ENCODE assay signal across 17 cellular contexts in genomic region chr10:13276749-13277394, GRCh38. TPM values are rescaled to one million over a fixed set of nuclear protein-coding genes. Genes with fewer than 3 reads are reported as not detected.
DNase-seq lines count a peak whose midpoint lies in the region; ATAC-seq and TF ChIP-seq lines count a peak whose summit lies in the region.
"Had no signal": no experiment of that assay in that cellular context is flagged by ENCODE, and none has a peak within 500 bp of the region (broad histone marks: within the 10 kb centered on the region; RNA-seq: fewer than 3 reads in every experiment).

No MANE protein-coding gene starts in this region.

- H3K27me3 Mint-ChIP-seq in activated CD4-positive, alpha-beta memory T cell treated with anti-CD3 and anti-CD28 coated beads for 36 hours, result no peaks in the 10 kb centered on the region
- H3K27me3 Mint-ChIP-seq in natural killer cell (ENCODE audit: low read depth in 2 of 2), result no peaks in the 10 kb centered on the region

- H3K4me3 ChIP-seq in BJ (ENCODE audit: low read depth, low read length), result no peak overlapping the region
- H3K4me3 ChIP-seq in PC-9, result no peak overlapping the region
- H3K4me3 ChIP-seq: BLaER1 had no signal

- H3K27me3 ChIP-seq in BJ (ENCODE audit: control insufficient read depth, insufficient read depth, low read length) (no peaks in the 10 kb centered on the region), PC-9 (ENCODE audit: insufficient read depth, low read depth) (no peaks in the 10 kb centered on the region)
- H3K27me3 ChIP-seq: BLaER1 had no signal

- H3K9me3 Mint-ChIP-seq in activated CD4-positive, alpha-beta memory T cell treated with anti-CD3 and anti-CD28 coated beads for 36 hours, result no peaks in the 10 kb centered on the region
- H3K9me3 Mint-ChIP-seq in natural killer cell, result no peaks in the 10 kb centered on the region

- CTCF ChIA-PET in BJ (lab: Yijun Ruan, JAX) (interaction anchor here (1.0 kb wide), 1 partner anchor 10 kb away, joined by 3 read pairs; no protein-coding TSS in a partner anchor), PC-9 (lab: Charles Lee) (interaction anchor here (0.6 to 0.7 kb wide), 2 partner anchors 41 to 71 kb away, joined by 5 to 8 read pairs; no protein-coding TSS in a partner anchor)
- CTCF ChIA-PET in activated CD4-positive, alpha-beta memory T cell treated with anti-CD3 and anti-CD28 coated beads for 36 hours (lab: Charles Lee), result interaction anchor here (0.6 kb wide), 1 partner anchor 817 kb away, joined by 3 read pairs; no protein-coding TSS in a partner anchor

- DNase-seq in BJ (ENCODE audit: low read depth) (no peak), PC-9 (no peak), dermis microvascular lymphatic vessel endothelial cell (ENCODE audit: low read depth in 2 of 2) (peak; percentile 11 to 18), myocyte (ENCODE audit: low read depth) (peak; percentile 12), left colon (no peak), natural killer cell (no peak)
- DNase-seq in activated CD4-positive, alpha-beta memory T cell treated with anti-CD3 and anti-CD28 coated beads for 36 hours, result no peak
- DNase-seq: activated CD4-positive, alpha-beta T cell treated with anti-CD3 and anti-CD28 coated beads, Interleukin-2, amount 50 U/mL, for 1 hour; DMS79 treated with DMSO at 0.1 percent for 48 hours; GOT3; NCI-H2171; retina; stimulated activated CD4-positive, alpha-beta T cell treated with anti-CD3 and anti-CD28 coated beads, Interleukin-4, amount 100 ng/mL, for 4 hours; stimulated activated naive CD4-positive, alpha-beta T cell had no signal

- POLR2A ChIA-PET in BJ (lab: Charles Lee) (no interaction called here), PC-9 (lab: Charles Lee; ENCODE audit: unreplicated experiment) (no interaction called here)
- POLR2A ChIA-PET in activated CD4-positive, alpha-beta memory T cell treated with anti-CD3 and anti-CD28 coated beads for 36 hours (lab: Charles Lee), result no interaction called here

- H3K36me3 ChIP-seq in BJ (ENCODE audit: control insufficient read depth, insufficient read depth, low read length) (no peaks in the 10 kb centered on the region), PC-9 (ENCODE audit: low read depth) (no peaks in the 10 kb centered on the region)

- ATAC-seq in left colon, result no peak
- no peak for ATAC-seq in GM21786 (IDR thresholded peaks at IDR 0.05; ENCODE audit: unreplicated experiment)
- no peak for ATAC-seq in natural killer cell

- intact Hi-C loops in PC-9 (cut with micrococcal nuclease; ENCODE audit: unreplicated experiment), result no loop called here
- intact Hi-C loops in left colon (cut with DNase I, micrococcal nuclease), result no loop called here
- intact Hi-C loops in activated CD4-positive, alpha-beta memory T cell treated with anti-CD3 and anti-CD28 coated beads for 36 hours (cut with micrococcal nuclease), result no loop called here
- intact Hi-C loops in natural killer cell (cut with micrococcal nuclease), result no loop called here

- no peaks in the 10 kb centered on the region for H3F3A ChIP-seq in PC-9 (ENCODE audit: insufficient read depth, low read depth)

- H3K4me3 Mint-ChIP-seq in activated CD4-positive, alpha-beta memory T cell treated with anti-CD3 and anti-CD28 coated beads for 36 hours, result no peak overlapping the region
- H3K4me3 Mint-ChIP-seq in natural killer cell, result no peak overlapping the region

- no peaks in the 10 kb centered on the region for H3K4me1 ChIP-seq in PC-9 (replicated peaks; ENCODE audit: insufficient read depth)

- no peak overlapping the region for H3K27ac ChIP-seq in PC-9
- H3K27ac ChIP-seq: BLaER1 had no signal

- H3K4me1 Mint-ChIP-seq in activated CD4-positive, alpha-beta memory T cell treated with anti-CD3 and anti-CD28 coated beads for 36 hours (ENCODE audit: low read depth), result no peaks in the 10 kb centered on the region
- no peaks in the 10 kb centered on the region for H3K4me1 Mint-ChIP-seq in natural killer cell

- peaks cover 3% of the 10 kb centered on the region for H3K36me3 Mint-ChIP-seq in activated CD4-positive, alpha-beta memory T cell treated with anti-CD3 and anti-CD28 coated beads for 36 hours
- H3K36me3 Mint-ChIP-seq in natural killer cell, result no peaks in the 10 kb centered on the region

- TF ChIP-seq CTCF in BJ (IDR thresholded peaks at IDR 0.05; ENCODE audit: insufficient read depth, low read depth, low read length) (peak; percentile 18; the same call in 1 of the 2 replicates), PC-9 (conservative IDR thresholded peaks at IDR 0.05) (peak; percentile 18; the same call in 1 of the 2 replicates), natural killer cell (IDR thresholded peaks at IDR 0.05) (no peak)

- no peaks in the 10 kb centered on the region for H3K9me3 ChIP-seq in PC-9 (ENCODE audit: insufficient read depth, low read depth)
- H3K9me3 ChIP-seq: BLaER1 had no signal

- no peak overlapping the region for H3K27ac Mint-ChIP-seq in activated CD4-positive, alpha-beta memory T cell treated with anti-CD3 and anti-CD28 coated beads for 36 hours
- H3K27ac Mint-ChIP-seq in natural killer cell, result no peak overlapping the region

- no peak overlapping the region for H3K4me2 ChIP-seq in PC-9
- H3K4me2 ChIP-seq: BLaER1 had no signal

- no peak overlapping the region for H2AFZ ChIP-seq in PC-9

- no TSS peak for BruUV-seq in PC-9 (replicated peaks; lab: Mats Ljungman, UMichigan)

- no peaks in the 10 kb centered on the region for H3K79me2 ChIP-seq in PC-9 (ENCODE audit: low read depth)

- no peaks in the 10 kb centered on the region for H4K20me1 ChIP-seq in PC-9 (ENCODE audit: insufficient read depth)
- H4K20me1 ChIP-seq: BLaER1 had no signal

- no peaks in the 10 kb centered on the region for H3K9me2 ChIP-seq in PC-9 (ENCODE audit: insufficient read depth)

RNA-seq across cellular contexts. Expression of gene PHYH, which starts 23.0 kb away (rescaled TPM):
- polyA plus RNA-seq in BJ (2011; rRNA removed), result 7.1 and 11.0 TPM in 2 replicates
- 2.3 and 3.7 TPM in 2 replicates for polyA minus RNA-seq in BJ (2011; rRNA and poly(A)+ RNA removed)
- 15.3 and 16.5 TPM in 2 replicates for total RNA-seq in PC-9 (2021)
- total RNA-seq in dermis microvascular lymphatic vessel endothelial cell, result 5.8 and 8.1 TPM in 2 replicates
- total RNA-seq in myocyte, result 46.9 and 54.7 TPM in 2 replicates
- 37.0 TPM for polyA plus RNA-seq in myocyte (2012)
- total RNA-seq in left colon, result 10 to 100 TPM; 50.0 to 91.5 TPM
- 10 to 100 TPM; 14.9 to 15.4 TPM for total RNA-seq in activated CD4-positive, alpha-beta memory T cell treated with anti-CD3 and anti-CD28 coated beads for 36 hours
- total RNA-seq in natural killer cell, result 1 to 10 TPM; 6.9 to 7.3 (median 7.2) TPM

RNA-seq across cellular contexts. Expression of gene UCMA, which starts 42.7 kb away (rescaled TPM):
- not detected in 2 replicates for polyA plus RNA-seq in BJ (2011; rRNA removed)
- polyA minus RNA-seq in BJ (2011; rRNA and poly(A)+ RNA removed), result not detected in 2 replicates
- total RNA-seq in PC-9 (2021), result not detected in 2 replicates
- not detected in 2 replicates for total RNA-seq in dermis microvascular lymphatic vessel endothelial cell
- total RNA-seq in myocyte, result not detected in 2 replicates
- polyA plus RNA-seq in myocyte (2012), result not detected
- total RNA-seq in left colon, result not detected
- total RNA-seq in activated CD4-positive, alpha-beta memory T cell treated with anti-CD3 and anti-CD28 coated beads for 36 hours, result not detected
- not detected for total RNA-seq in natural killer cell
- total RNA-seq: mucosa of gallbladder had no signal

Comparison
In these comparisons a context has a peak if more than half of its experiments do, and no peak if none do; other contexts are left out.
1. DNase-seq: peak in dermis microvascular lymphatic vessel endothelial cell (2 of 2) and myocyte (single experiment); none in BJ (single experiment), PC-9 (0 of 2), left colon (0 of 2), activated CD4-positive, alpha-beta memory T cell treated with anti-CD3 and anti-CD28 coated beads for 36 hours (single experiment) and natural killer cell (single experiment).